ENCODE assay signal across 1 cellular context in genomic region chr14:59321184-59321952, GRCh38.
TF ChIP-seq lines count a peak whose summit lies in the region.

No MANE protein-coding gene starts in this region.

TF ChIP-seq in GM12878, 131 proteins besides CTCF, POLR2A, EP300 and RAD21 (continued from another document):
- TF ChIP-seq BCL3 (IDR thresholded peaks at IDR 0.05; ENCODE audit: borderline replicate concordance, insufficient read depth, low read depth, low read length, poor library complexity, severe bottlenecking) (no peak), ETV6 (conservative IDR thresholded peaks at IDR 0.05 in 1 of 2, IDR thresholded peaks at IDR 0.05 in 1 of 2; ENCODE audit: borderline replicate concordance in 1 of 2, low read depth in 1 of 2) (no peak), SUZ12 (IDR thresholded peaks at IDR 0.05; ENCODE audit: unreplicated experiment) (no peak), RUNX3 (IDR thresholded peaks at IDR 0.05; ENCODE audit: low read length) (peak; percentile 26; the same call in 1 of the 2 replicates), ZNF687 (IDR thresholded peaks at IDR 0.05) (no peak), EED (IDR thresholded peaks at IDR 0.05; ENCODE audit: low read depth) (no peak), PAX5 (IDR thresholded peaks at IDR 0.05; ENCODE audit: borderline replicate concordance, low read depth, low read length) (no peak), MYC (IDR thresholded peaks at IDR 0.05; ENCODE audit: insufficient read depth, insufficient read length, insufficient replicate concordance, low read length, severe bottlenecking) (no peak), TCF7 (IDR thresholded peaks at IDR 0.05; ENCODE audit: borderline replicate concordance) (no peak), MEF2A (IDR thresholded peaks at IDR 0.05; ENCODE audit: insufficient read depth, low read depth, low read length) (0 out of 2 replicates have a peak, but pooled peaks have one; percentile 13), BCLAF1 (IDR thresholded peaks at IDR 0.05) (no peak), MEF2B (IDR thresholded peaks at IDR 0.05; ENCODE audit: partially characterized antibody, poor library complexity, severe bottlenecking) (peak; percentile 16), MLLT1 (IDR thresholded peaks at IDR 0.05) (no peak), SPI1 (IDR thresholded peaks at IDR 0.05; ENCODE audit: borderline replicate concordance, insufficient read depth, low read depth, low read length) (peak; percentile 13; the same call in 1 of the 2 replicates)
